ENCODE assay signal across 9 cellular contexts in the genomic region with DNA sequence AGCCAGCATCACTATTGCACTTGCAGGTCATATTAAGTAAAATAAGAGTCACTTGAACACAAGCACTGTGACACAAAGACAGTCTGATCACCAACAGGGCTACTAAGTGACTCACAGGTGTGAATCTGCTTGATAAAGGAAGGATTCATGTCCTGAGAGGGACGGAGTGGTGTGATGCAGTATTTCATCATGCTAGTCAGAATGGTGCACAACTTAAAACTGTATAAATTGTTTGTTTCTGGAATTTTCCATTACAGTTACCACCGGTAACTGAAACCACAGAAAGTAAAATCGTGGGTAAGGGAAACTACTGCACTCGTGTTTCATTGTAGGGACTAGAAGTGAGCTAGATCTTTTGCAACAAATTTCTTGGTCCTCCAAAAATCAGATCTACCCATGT.
A peak's percentile ranks its signal among the peaks of the same experiment; 100 is the strongest.
DNase-seq lines count a peak whose midpoint lies in the region; ATAC-seq and TF ChIP-seq lines count a peak whose summit lies in the region.
"Had no signal": no experiment of that assay in that cellular context is flagged by ENCODE, and none has a peak within 500 bp of the region (broad histone marks: within the 10 kb centered on the region; RNA-seq: fewer than 3 reads in every experiment).

No MANE protein-coding gene starts in this region.

- no peak overlapping the region for H2AK9ac ChIP-seq in IMR-90 (replicated peaks; ENCODE audit: low read depth, low read length, poor library complexity)

- no peak overlapping the region for H3K56ac ChIP-seq in IMR-90 (ENCODE audit: extremely low read depth, insufficient read depth, low read length)

- H4K20me1 ChIP-seq in IMR-90 (ENCODE audit: insufficient read depth, low read length), result no peaks in the 10 kb centered on the region

- H3K4me1 ChIP-seq in IMR-90 (ENCODE audit: control insufficient read depth, insufficient read depth, low read length) (peaks cover 5% of the 10 kb centered on the region; the same call in 1 of the 2 replicates), adrenal gland (replicated peaks in 1 of 2) (peaks cover 5 to 16% of the 10 kb centered on the region in 2 donors)

- no peak overlapping the region for H3K18ac ChIP-seq in IMR-90 (ENCODE audit: low read depth, low read length)

- peaks cover 0 to 3% of the 10 kb centered on the region in 2 experiments; a peak in 1 of 4 replicates for H3K79me1 ChIP-seq in IMR-90 (ENCODE audit: low read depth in 1 of 2, low read length in 2 of 2)

- no peaks in the 10 kb centered on the region for H3K27me3 ChIP-seq in IMR-90 (ENCODE audit: control insufficient read depth, insufficient read depth, low read length)
- no peaks in the 10 kb centered on the region for H3K27me3 ChIP-seq in adrenal gland

- H4K8ac ChIP-seq in IMR-90 (ENCODE audit: low read depth in 2 of 2, low read length in 2 of 2), result peak overlapping the region in 1 of 2 experiments; percentile 10; a peak in 2 of 4 replicates

- no peak overlapping the region for H3K4ac ChIP-seq in IMR-90 (ENCODE audit: low read depth, low read length)

- H3K4me2 ChIP-seq in IMR-90 (ENCODE audit: low read depth, low read length), result peak overlapping the region; percentile 28; the same call in 1 of the 2 replicates

- TF ChIP-seq POLR2A in IMR-90 (IDR thresholded peaks at IDR 0.05; ENCODE audit: low read depth, low read length), result no peak
- TF ChIP-seq POLR2A in adrenal gland (IDR thresholded peaks at IDR 0.05), result no peak

- no peak overlapping the region for H2BK20ac ChIP-seq in IMR-90 (ENCODE audit: low read depth, low read length)

- no peak overlapping the region for H4K91ac ChIP-seq in IMR-90 (ENCODE audit: insufficient read depth, low read depth, low read length)

- H3K9ac ChIP-seq in IMR-90 (ENCODE audit: low read depth, low read length), result no peak overlapping the region

- POLR2A ChIA-PET in IMR-90 (lab: Charles Lee; ENCODE audit: unreplicated experiment), result no interaction called here

- ATAC-seq in GM21423 (IDR thresholded peaks at IDR 0.05; ENCODE audit: unreplicated experiment) (peak; percentile 56), IMR-90 (ENCODE audit: low read depth) (no peak)

- no CpG with 5 or more reads among the region's 4 CpGs for WGBS in IMR-90 (ENCODE audit: extremely low coverage in 2 of 2, insufficient read length in 1 of 2), 2 experiments
- WGBS in adrenal gland, 4 donors, result 68 to 80% (median 75%) methylated on average over 4 of the region's 4 CpGs

- H2AK5ac ChIP-seq in IMR-90 (ENCODE audit: low read depth, low read length), result no peak overlapping the region

- H3K36me3 ChIP-seq in IMR-90 (ENCODE audit: control insufficient read depth, insufficient read depth, low read length), result no peaks in the 10 kb centered on the region
- H3K36me3 ChIP-seq in adrenal gland (replicated peaks in 1 of 2), result no peaks in the 10 kb centered on the region

- H3K4me3 ChIP-seq in AG09309 (ENCODE audit: control insufficient read depth, low read depth, low read length) (no peak overlapping the region), IMR-90 (ENCODE audit: insufficient read depth, low read depth, low read length) (no peak overlapping the region), cardiac fibroblast (replicated peaks in 1 of 2; ENCODE audit: low read depth in 2 of 2, low read length in 2 of 2) (no peak overlapping the region), adrenal gland (no peak overlapping the region)

- no peak overlapping the region for H2AFZ ChIP-seq in IMR-90 (replicated peaks; ENCODE audit: low read length, poor library complexity)

- CTCF ChIA-PET in IMR-90 (lab: Yijun Ruan, JAX), result no interaction called here

- dilution Hi-C loops in IMR-90 (cut with HindIII; ENCODE audit: low sequenced_read_pairs, unreplicated experiment), result no loop called here

- no peaks in the 10 kb centered on the region for H3K9me3 ChIP-seq in IMR-90 (ENCODE audit: control insufficient read depth, insufficient read depth, low read length)
- no peaks in the 10 kb centered on the region for H3K9me3 ChIP-seq in adrenal gland (replicated peaks in 1 of 3)

- BruUV-seq in IMR-90 (replicated peaks; lab: Mats Ljungman, UMichigan), result no TSS peak

- H3K27ac ChIP-seq in IMR-90 (ENCODE audit: insufficient read depth, low read length) (no peak overlapping the region), adrenal gland (no peak overlapping the region)

- no peak overlapping the region for H3K23ac ChIP-seq in IMR-90 (ENCODE audit: low read depth, low read length)

- TF ChIP-seq RAD21 in IMR-90 (IDR thresholded peaks at IDR 0.05; ENCODE audit: low read length), result no peak

- H3K9me1 ChIP-seq in IMR-90 (ENCODE audit: insufficient read depth, low read length), result peaks cover 3% of the 10 kb centered on the region; the same call in 1 of the 2 replicates

- in situ Hi-C loops in IMR-90 (cut with MboI; ENCODE audit: low sequenced_read_pairs), result no loop called here

- H3K14ac ChIP-seq in IMR-90 (replicated peaks; ENCODE audit: low read depth, low read length), result no peak overlapping the region

- no peak overlapping the region for H2BK120ac ChIP-seq in IMR-90 (ENCODE audit: low read depth, low read length)

- intact Hi-C loops in IMR-90 (cut with micrococcal nuclease) (no loop called here), adrenal gland (cut with DNase I) (no loop called here)

- DNase-seq in AG09309 (ENCODE audit: low read depth), result peak; percentile 31
- DNase-seq in IMR-90, result peak; percentile 76
- peak; percentile 20 to 45 for DNase-seq in cardiac fibroblast (ENCODE audit: low read depth in 2 of 2)
- DNase-seq in adrenal gland, result no peak
- no peak for DNase-seq in AG20443 (ENCODE audit: low spot score)
- no peak for DNase-seq in GDM1 (lab: John Stamatoyannopoulos, UW)
- DNase-seq in pons (ENCODE audit: low spot score), result no peak
- DNase-seq: NCI-H748 treated with DMSO at 0.1 percent for 48 hours had no signal

- TF ChIP-seq CTCF in AG09309 (IDR thresholded peaks at IDR 0.05; ENCODE audit: control insufficient read depth, insufficient read depth, low read depth, low read length, missing control alignments) (no peak), IMR-90 (conservative IDR thresholded peaks at IDR 0.05; ENCODE audit: low read depth, low read length) (no peak), cardiac fibroblast (IDR thresholded peaks at IDR 0.05; ENCODE audit: low read depth, low read length) (no peak), adrenal gland (IDR thresholded peaks at IDR 0.05) (no peak)

- no peak overlapping the region for H2BK15ac ChIP-seq in IMR-90 (ENCODE audit: low read depth, low read length)

- no peak overlapping the region for H4K5ac ChIP-seq in IMR-90 (ENCODE audit: low read depth, low read length)

- no peak overlapping the region for H2BK5ac ChIP-seq in IMR-90 (ENCODE audit: low read depth, low read length, poor library complexity, severe bottlenecking)

TF ChIP-seq in IMR-90, 13 proteins besides CTCF, POLR2A, EP300 and RAD21:
- peak; percentile 65 for TF ChIP-seq CEBPB (IDR thresholded peaks at IDR 0.05; ENCODE audit: low read depth, low read length)
- no peak for TF ChIP-seq MAFK (IDR thresholded peaks at IDR 0.05; ENCODE audit: low read depth, low read length)

Comparison
In these comparisons a context has a peak if more than half of its experiments do, and no peak if none do; other contexts are left out.
1. DNase-seq: peak in AG09309 (single experiment), IMR-90 (single experiment) and cardiac fibroblast (2 of 2); none in adrenal gland (0 of 7), AG20443 (single experiment), GDM1 (single experiment) and pons (single experiment).